In the genomic region with DNA sequence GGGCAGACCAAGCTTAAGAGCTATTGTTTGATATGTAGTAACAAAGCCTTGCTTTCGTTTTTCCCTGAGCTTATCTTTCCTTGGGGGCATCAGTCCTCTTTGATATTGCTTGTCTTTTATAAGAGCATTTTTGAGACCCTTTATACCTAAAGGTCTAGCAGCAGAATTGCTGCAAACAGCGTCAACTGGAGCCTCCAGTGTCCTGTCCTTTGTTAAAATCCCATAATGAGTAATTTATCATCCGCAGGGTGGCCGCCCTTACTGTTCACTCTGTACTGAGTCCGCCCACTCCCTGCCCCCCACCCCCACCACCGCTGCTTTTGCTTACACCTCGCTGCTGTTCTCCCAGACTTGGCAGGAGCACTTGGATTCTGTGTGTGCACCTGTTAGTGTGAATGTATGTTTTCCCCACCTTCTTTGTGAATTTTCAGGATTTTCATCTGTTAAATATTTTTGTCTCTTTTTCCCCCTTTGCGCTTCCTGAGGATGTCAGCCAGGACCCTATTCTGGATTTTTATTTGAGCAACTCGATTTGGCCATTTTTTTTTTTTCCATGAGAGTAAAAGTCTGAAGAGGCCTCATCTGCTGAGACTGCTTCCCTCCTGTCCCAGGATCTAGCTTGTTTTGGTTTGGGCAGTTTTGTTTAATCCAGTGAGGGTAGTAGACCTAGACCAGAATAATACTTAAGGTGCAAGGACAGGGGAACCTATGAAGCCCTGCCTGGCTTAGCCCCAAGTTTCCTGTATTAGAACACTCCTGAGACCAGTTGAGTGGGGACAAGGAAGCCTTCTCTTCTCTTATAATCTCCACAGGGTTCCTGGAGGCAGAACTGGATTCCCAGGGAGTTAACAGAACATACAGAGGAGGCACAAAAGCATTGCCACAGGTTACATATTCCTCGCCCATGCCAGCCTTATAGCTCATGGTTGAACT, we compare ENCODE assay signal across 8 cellular contexts. TPM values are rescaled to one million over a fixed set of nuclear protein-coding genes. Genes with fewer than 3 reads are reported as not detected.
DNase-seq lines count a peak whose midpoint lies in the region; FAIRE-seq and TF ChIP-seq lines count a peak whose summit lies in the region.

No MANE protein-coding gene starts in this region.

- peaks cover 0 to 33% of the 10 kb centered on the region in 2 donors for H3K36me3 ChIP-seq in adrenal gland (replicated peaks in 1 of 2)
- peaks cover 20% of the 10 kb centered on the region for H3K36me3 ChIP-seq in mesodermal cell (ENCODE audit: control insufficient read depth, insufficient read depth, low read length)
- H3K36me3 ChIP-seq in MG63 = no peaks in the 10 kb centered on the region; the same call in 1 of the 2 replicates

- FAIRE-seq in GM12891 (lab: Jason Lieb, UNC) = no peak

- no peak for TF ChIP-seq CTCF in adrenal gland (IDR thresholded peaks at IDR 0.05)

- no peak for TF ChIP-seq POLR2A in adrenal gland (IDR thresholded peaks at IDR 0.05)
- no peak for TF ChIP-seq POLR2A in GM12891 (IDR thresholded peaks at IDR 0.05; ENCODE audit: low read depth, low read length)

- H3K4me3 ChIP-seq in adrenal gland (peak overlapping the region in 1 of 4 donors; percentile 30), mesodermal cell (ENCODE audit: extremely low read depth, insufficient read depth, low read length, poor library complexity, severe bottlenecking) (peak overlapping the region; percentile 2), MG63 (no peak overlapping the region)

- H3K4me1 ChIP-seq in adrenal gland (replicated peaks in 1 of 2) (peaks cover 61 to 70% of the 10 kb centered on the region in 2 donors), mesodermal cell (ENCODE audit: control insufficient read depth, insufficient read depth, low read length, poor library complexity, severe bottlenecking) (peaks cover 42% of the 10 kb centered on the region)

- intact Hi-C loops in adrenal gland (cut with DNase I) = no loop called here

- peak; percentile 31 for DNase-seq in stimulated activated naive CD4-positive, alpha-beta T cell treated with Interleukin-2 at 50 U/mL for 16 hours (lab: John Stamatoyannopoulos, UW)
- DNase-seq in stimulated activated naive CD4-positive, alpha-beta T cell (lab: John Stamatoyannopoulos, UW) = no peak
- peak in 1 of 7 donors; percentile 68 for DNase-seq in adrenal gland
- DNase-seq in GM12891 (ENCODE audit: insufficient read length, low spot score) = no peak
- DNase-seq in MG63 = no peak
- no peak for DNase-seq in dedifferentiated amniotic fluid mesenchymal stem cell (ENCODE audit: extremely low spot score)
- no peak for DNase-seq in midbrain (lab: John Stamatoyannopoulos, UW)

- H3K9me3 ChIP-seq in adrenal gland (replicated peaks in 1 of 3) (no peaks in the 10 kb centered on the region), mesodermal cell (ENCODE audit: control insufficient read depth, low read length) (no peaks in the 10 kb centered on the region), MG63 (no peaks in the 10 kb centered on the region)

- H3K27ac ChIP-seq in adrenal gland (peak overlapping the region; percentile 88 to 99 (median 93)), mesodermal cell (ENCODE audit: low read depth, low read length, severe bottlenecking) (peak overlapping the region; percentile 88)

- 32 to 42% (median 38%) methylated on average over 10 of the region's 10 CpGs for WGBS in adrenal gland, 4 donors
- 94 to 96% methylated on average over 5 to 6 of the region's 10 CpGs for WGBS in mesodermal cell (ENCODE audit: insufficient coverage in 2 of 2), 2 experiments

- H3K27me3 ChIP-seq in adrenal gland (no peaks in the 10 kb centered on the region), MG63 (no peaks in the 10 kb centered on the region)

TF ChIP-seq in GM12891, 5 proteins besides CTCF, POLR2A, EP300 and RAD21:
- TF ChIP-seq TAF1 (IDR thresholded peaks at IDR 0.05; ENCODE audit: low read depth, low read length) = no peak
- TF ChIP-seq SPI1 (IDR thresholded peaks at IDR 0.05; ENCODE audit: low read depth, low read length) = no peak
- no peak for TF ChIP-seq PAX5 (IDR thresholded peaks at IDR 0.05; ENCODE audit: insufficient read depth, low read length, severe bottlenecking)
- no peak for TF ChIP-seq POU2F2 (IDR thresholded peaks at IDR 0.05; ENCODE audit: low read depth, low read length)
- no peak for TF ChIP-seq POLR2AphosphoS5 (IDR thresholded peaks at IDR 0.05; ENCODE audit: low read depth, low read length)
TF ChIP-seq in GM12891: peak in this region for 0.

RNA-seq across cellular contexts. Expression of gene AGFG2, which starts 8.1 kb away (rescaled TPM):
- 100 to 1,000 TPM in 6 of 8 donors, 10 to 100 TPM in 2; 42.8 to 175 (median 151) TPM for total RNA-seq in adrenal gland
- polyA plus RNA-seq in adrenal gland = 10 to 100 TPM; 14.0 to 61.5 (median 30.9) TPM
- 14.0 TPM for polyA plus RNA-seq in mesodermal cell (2013, experiment 1 of 2)
- polyA plus RNA-seq in mesodermal cell (2013, experiment 2 of 2) = 9.2 TPM
- 40.0 TPM for polyA plus RNA-seq in GM12891 (2012; ENCODE audit: low read depth, missing spikeins)
- 5.8 and 10.2 TPM in 2 replicates for total RNA-seq in MG63 (2014; rRNA removed; shearing (Covaris generic); ENCODE audit: low replicate concordance)

RNA-seq across cellular contexts. Expression of gene SAP25, which starts 26.6 kb away (rescaled TPM):
- total RNA-seq in adrenal gland = 1 to 10 TPM in 3 of 8 donors, under 1 TPM in 2, not detected in 3; 0.69 to 5.1 (median 1.5) TPM
- polyA plus RNA-seq in adrenal gland = 10 to 100 TPM in 1 of 3 donors, 1 to 10 TPM in 1, not detected in 1; 3.6 to 11.3 TPM
- polyA plus RNA-seq in mesodermal cell (2013, experiment 1 of 2) = 4.4 TPM
- 3.1 TPM for polyA plus RNA-seq in mesodermal cell (2013, experiment 2 of 2)
- polyA plus RNA-seq in GM12891 (2012; ENCODE audit: low read depth, missing spikeins) = 7.0 TPM
- not detected in 2 replicates for total RNA-seq in MG63 (2014; rRNA removed; shearing (Covaris generic); ENCODE audit: low replicate concordance)

RNA-seq across cellular contexts. Expression of gene LRCH4, which starts 38.8 kb away (rescaled TPM):
- total RNA-seq in adrenal gland = 100 to 1,000 TPM in 1 of 8 donors, 10 to 100 TPM in 7; 31.7 to 128 (median 59.8) TPM
- polyA plus RNA-seq in adrenal gland = 100 to 1,000 TPM in 2 of 3 donors, 10 to 100 TPM in 1; 15.0 to 235 (median 109) TPM
- polyA plus RNA-seq in mesodermal cell (2013, experiment 1 of 2) = 53.1 TPM
- 44.1 TPM for polyA plus RNA-seq in mesodermal cell (2013, experiment 2 of 2)
- polyA plus RNA-seq in GM12891 (2012; ENCODE audit: low read depth, missing spikeins) = 34.5 TPM
- total RNA-seq in MG63 (2014; rRNA removed; shearing (Covaris generic); ENCODE audit: low replicate concordance) = 3.8 and 6.3 TPM in 2 replicates

RNA-seq across cellular contexts. Expression of gene FBXO24, which starts 39.0 kb away (rescaled TPM):
- 1 to 10 TPM in 3 of 8 donors, under 1 TPM in 3, not detected in 2; 0.24 to 1.4 (median 0.89) TPM for total RNA-seq in adrenal gland
- polyA plus RNA-seq in adrenal gland = 1 to 10 TPM in 2 of 3 donors, under 1 TPM in 1; 0.16 to 2.8 (median 1.5) TPM
- 1.5 TPM for polyA plus RNA-seq in mesodermal cell (2013, experiment 1 of 2)
- polyA plus RNA-seq in mesodermal cell (2013, experiment 2 of 2) = 0.86 TPM
- polyA plus RNA-seq in GM12891 (2012; ENCODE audit: low read depth, missing spikeins) = 0.45 TPM
- 1.0 and 1.2 TPM in 2 replicates for total RNA-seq in MG63 (2014; rRNA removed; shearing (Covaris generic); ENCODE audit: low replicate concordance)

RNA-seq across cellular contexts. Expression of gene PCOLCE, which starts 55.0 kb away (rescaled TPM):
- total RNA-seq in adrenal gland = 100 to 1,000 TPM in 2 of 8 donors, 10 to 100 TPM in 6; 42.0 to 369 (median 71.9) TPM
- 100 to 1,000 TPM in 2 of 3 donors, 10 to 100 TPM in 1; 21.5 to 222 (median 184) TPM for polyA plus RNA-seq in adrenal gland
- polyA plus RNA-seq in mesodermal cell (2013, experiment 1 of 2) = 94.4 TPM
- 83.5 TPM for polyA plus RNA-seq in mesodermal cell (2013, experiment 2 of 2)
- polyA plus RNA-seq in GM12891 (2012; ENCODE audit: low read depth, missing spikeins) = 0.99 TPM
- total RNA-seq in MG63 (2014; rRNA removed; shearing (Covaris generic); ENCODE audit: low replicate concordance) = 53.5 and 1,171 TPM in 2 replicates
